Comparison of ENCODE assay signal across 1 cellular context in genomic region chr1:205227584-205228006, GRCh38.
TF ChIP-seq lines count a peak whose summit lies in the region.

A gene with protein sequence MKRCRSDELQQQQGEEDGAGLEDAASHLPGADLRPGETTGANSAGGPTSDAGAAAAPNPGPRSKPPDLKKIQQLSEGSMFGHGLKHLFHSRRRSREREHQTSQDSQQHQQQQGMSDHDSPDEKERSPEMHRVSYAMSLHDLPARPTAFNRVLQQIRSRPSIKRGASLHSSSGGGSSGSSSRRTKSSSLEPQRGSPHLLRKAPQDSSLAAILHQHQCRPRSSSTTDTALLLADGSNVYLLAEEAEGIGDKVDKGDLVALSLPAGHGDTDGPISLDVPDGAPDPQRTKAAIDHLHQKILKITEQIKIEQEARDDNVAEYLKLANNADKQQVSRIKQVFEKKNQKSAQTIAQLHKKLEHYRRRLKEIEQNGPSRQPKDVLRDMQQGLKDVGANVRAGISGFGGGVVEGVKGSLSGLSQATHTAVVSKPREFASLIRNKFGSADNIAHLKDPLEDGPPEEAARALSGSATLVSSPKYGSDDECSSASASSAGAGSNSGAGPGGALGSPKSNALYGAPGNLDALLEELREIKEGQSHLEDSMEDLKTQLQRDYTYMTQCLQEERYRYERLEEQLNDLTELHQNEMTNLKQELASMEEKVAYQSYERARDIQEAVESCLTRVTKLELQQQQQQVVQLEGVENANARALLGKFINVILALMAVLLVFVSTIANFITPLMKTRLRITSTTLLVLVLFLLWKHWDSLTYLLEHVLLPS (plus strand): TSS chr1:205227946. CDS start chr1:205228565, 619 bp downstream.

TF ChIP-seq in HEK293, 187 proteins besides CTCF, POLR2A, EP300 and RAD21 (continued from another document and continues in another):
- TF ChIP-seq ZNF692 (tag by site-specific recombination; IDR thresholded peaks at IDR 0.05) (peak; percentile 58; the same call in 1 of the 2 replicates), ZFP3 (tag by site-specific recombination; IDR thresholded peaks at IDR 0.05; ENCODE audit: low read depth) (no peak), ZSCAN30 (tag by site-specific recombination; IDR thresholded peaks at IDR 0.05) (0 out of 2 replicates have a peak, but pooled peaks have one; percentile 8), GLIS1 (tag by site-specific recombination; IDR thresholded peaks at IDR 0.05) (peak; percentile 80), MEIS1 (CRISPR knock-in tag; IDR thresholded peaks at IDR 0.05; ENCODE audit: borderline replicate concordance) (no peak), ZNF211 (tag by site-specific recombination; IDR thresholded peaks at IDR 0.05; ENCODE audit: low read depth) (no peak), ZNF654 (tag by site-specific recombination; IDR thresholded peaks at IDR 0.05; ENCODE audit: low read depth) (no peak), AEBP2 (tag by site-specific recombination; IDR thresholded peaks at IDR 0.05; ENCODE audit: borderline replicate concordance) (no peak), KLF17 (tag by site-specific recombination; IDR thresholded peaks at IDR 0.05) (peak; percentile 72), ZNF248 (tag by site-specific recombination; IDR thresholded peaks at IDR 0.05) (no peak), ZNF777 (tag by site-specific recombination; IDR thresholded peaks at IDR 0.05; ENCODE audit: borderline replicate concordance) (no peak), HOXA7 (CRISPR knock-in tag; IDR thresholded peaks at IDR 0.05; ENCODE audit: borderline replicate concordance) (no peak), ZBTB44 (tag by site-specific recombination; IDR thresholded peaks at IDR 0.05) (peak; percentile 98), KLF8 (tag by site-specific recombination; IDR thresholded peaks at IDR 0.05) (peak; percentile 89), ZNF280C (tag by site-specific recombination; IDR thresholded peaks at IDR 0.05) (no peak), ZNF701 (tag by site-specific recombination; IDR thresholded peaks at IDR 0.05) (no peak), ZBTB48 (tag by site-specific recombination; IDR thresholded peaks at IDR 0.05) (peak; percentile 99), ZNF140 (tag by site-specific recombination; IDR thresholded peaks at IDR 0.05) (no peak), ZNF394 (tag by site-specific recombination; IDR thresholded peaks at IDR 0.05; ENCODE audit: borderline replicate concordance) (no peak), ZNF132 (tag by site-specific recombination; IDR thresholded peaks at IDR 0.05; ENCODE audit: borderline replicate concordance) (no peak), ZSCAN4 (tag by site-specific recombination; IDR thresholded peaks at IDR 0.05) (no peak), ZEB2 (tag by site-specific recombination; IDR thresholded peaks at IDR 0.05) (peak; percentile 54), ZNF561 (tag by site-specific recombination; IDR thresholded peaks at IDR 0.05; ENCODE audit: borderline replicate concordance) (peak; percentile 88; the same call in 1 of the 2 replicates), ZNF155 (tag by site-specific recombination; IDR thresholded peaks at IDR 0.05) (no peak), ZBTB1 (tag by site-specific recombination; IDR thresholded peaks at IDR 0.05) (no peak), ZNF148 (tag by site-specific recombination; IDR thresholded peaks at IDR 0.05; ENCODE audit: borderline replicate concordance) (no peak), OVOL3 (tag by site-specific recombination; IDR thresholded peaks at IDR 0.05) (no peak), ZNF747 (tag by site-specific recombination; IDR thresholded peaks at IDR 0.05) (no peak), ZNF174 (tag by site-specific recombination; IDR thresholded peaks at IDR 0.05) (no peak), SETDB1 (IDR thresholded peaks at IDR 0.05; ENCODE audit: insufficient read length, low read length) (no peak), ZNF677 (tag by site-specific recombination; IDR thresholded peaks at IDR 0.05) (no peak), ZNF10 (tag by site-specific recombination; IDR thresholded peaks at IDR 0.05) (no peak), ZNF266 (tag by site-specific recombination; IDR thresholded peaks at IDR 0.05; ENCODE audit: low read depth) (no peak), ZNF76 (tag by site-specific recombination; IDR thresholded peaks at IDR 0.05; ENCODE audit: borderline replicate concordance, low read depth) (no peak), GLI4 (tag by site-specific recombination; IDR thresholded peaks at IDR 0.05) (no peak), PRDM1 (tag by site-specific recombination; IDR thresholded peaks at IDR 0.05) (no peak), ZNF146 (tag by site-specific recombination; IDR thresholded peaks at IDR 0.05) (no peak), ZNF621 (tag by site-specific recombination; IDR thresholded peaks at IDR 0.05) (no peak)
- TF ChIP-seq, protein P1, sequence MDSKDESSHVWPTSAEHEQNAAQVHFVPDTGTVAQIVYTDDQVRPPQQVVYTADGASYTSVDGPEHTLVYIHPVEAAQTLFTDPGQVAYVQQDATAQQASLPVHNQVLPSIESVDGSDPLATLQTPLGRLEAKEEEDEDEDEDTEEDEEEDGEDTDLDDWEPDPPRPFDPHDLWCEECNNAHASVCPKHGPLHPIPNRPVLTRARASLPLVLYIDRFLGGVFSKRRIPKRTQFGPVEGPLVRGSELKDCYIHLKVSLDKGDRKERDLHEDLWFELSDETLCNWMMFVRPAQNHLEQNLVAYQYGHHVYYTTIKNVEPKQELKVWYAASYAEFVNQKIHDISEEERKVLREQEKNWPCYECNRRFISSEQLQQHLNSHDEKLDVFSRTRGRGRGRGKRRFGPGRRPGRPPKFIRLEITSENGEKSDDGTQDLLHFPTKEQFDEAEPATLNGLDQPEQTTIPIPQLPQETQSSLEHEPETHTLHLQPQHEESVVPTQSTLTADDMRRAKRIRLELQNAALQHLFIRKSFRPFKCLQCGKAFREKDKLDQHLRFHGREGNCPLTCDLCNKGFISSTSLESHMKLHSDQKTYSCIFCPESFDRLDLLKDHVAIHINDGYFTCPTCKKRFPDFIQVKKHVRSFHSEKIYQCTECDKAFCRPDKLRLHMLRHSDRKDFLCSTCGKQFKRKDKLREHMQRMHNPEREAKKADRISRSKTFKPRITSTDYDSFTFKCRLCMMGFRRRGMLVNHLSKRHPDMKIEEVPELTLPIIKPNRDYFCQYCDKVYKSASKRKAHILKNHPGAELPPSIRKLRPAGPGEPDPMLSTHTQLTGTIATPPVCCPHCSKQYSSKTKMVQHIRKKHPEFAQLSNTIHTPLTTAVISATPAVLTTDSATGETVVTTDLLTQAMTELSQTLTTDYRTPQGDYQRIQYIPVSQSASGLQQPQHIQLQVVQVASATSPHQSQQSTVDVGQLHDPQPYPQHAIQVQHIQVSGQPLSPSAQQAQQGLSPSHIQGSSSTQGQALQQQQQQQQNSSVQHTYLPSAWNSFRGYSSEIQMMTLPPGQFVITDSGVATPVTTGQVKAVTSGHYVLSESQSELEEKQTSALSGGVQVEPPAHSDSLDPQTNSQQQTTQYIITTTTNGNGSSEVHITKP (tag by site-specific recombination; IDR thresholded peaks at IDR 0.05) = peak; percentile 90
- TF ChIP-seq, protein P2, sequence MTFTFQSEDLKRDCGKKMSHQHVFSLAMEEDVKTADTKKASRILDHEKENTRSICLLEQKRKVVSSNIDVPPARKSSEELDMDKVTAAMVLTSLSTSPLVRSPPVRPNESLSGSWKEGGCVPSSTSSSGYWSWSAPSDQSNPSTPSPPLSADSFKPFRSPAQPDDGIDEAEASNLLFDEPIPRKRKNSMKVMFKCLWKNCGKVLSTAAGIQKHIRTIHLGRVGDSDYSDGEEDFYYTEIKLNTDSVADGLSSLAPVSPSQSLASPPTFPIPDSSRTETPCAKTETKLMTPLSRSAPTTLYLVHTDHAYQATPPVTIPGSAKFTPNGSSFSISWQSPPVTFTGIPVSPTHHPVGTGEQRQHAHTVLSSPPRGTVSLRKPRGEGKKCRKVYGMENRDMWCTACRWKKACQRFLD (tag by site-specific recombination; IDR thresholded peaks at IDR 0.05) = no peak
- TF ChIP-seq, protein P3, sequence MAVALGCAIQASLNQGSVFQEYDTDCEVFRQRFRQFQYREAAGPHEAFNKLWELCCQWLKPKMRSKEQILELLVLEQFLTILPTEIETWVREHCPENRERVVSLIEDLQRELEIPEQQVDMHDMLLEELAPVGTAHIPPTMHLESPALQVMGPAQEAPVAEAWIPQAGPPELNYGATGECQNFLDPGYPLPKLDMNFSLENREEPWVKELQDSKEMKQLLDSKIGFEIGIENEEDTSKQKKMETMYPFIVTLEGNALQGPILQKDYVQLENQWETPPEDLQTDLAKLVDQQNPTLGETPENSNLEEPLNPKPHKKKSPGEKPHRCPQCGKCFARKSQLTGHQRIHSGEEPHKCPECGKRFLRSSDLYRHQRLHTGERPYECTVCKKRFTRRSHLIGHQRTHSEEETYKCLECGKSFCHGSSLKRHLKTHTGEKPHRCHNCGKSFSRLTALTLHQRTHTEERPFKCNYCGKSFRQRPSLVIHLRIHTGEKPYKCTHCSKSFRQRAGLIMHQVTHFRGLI (tag by site-specific recombination; IDR thresholded peaks at IDR 0.05) = no peak
